Comparison of ENCODE assay signal across 8 cellular contexts in the genomic region with DNA sequence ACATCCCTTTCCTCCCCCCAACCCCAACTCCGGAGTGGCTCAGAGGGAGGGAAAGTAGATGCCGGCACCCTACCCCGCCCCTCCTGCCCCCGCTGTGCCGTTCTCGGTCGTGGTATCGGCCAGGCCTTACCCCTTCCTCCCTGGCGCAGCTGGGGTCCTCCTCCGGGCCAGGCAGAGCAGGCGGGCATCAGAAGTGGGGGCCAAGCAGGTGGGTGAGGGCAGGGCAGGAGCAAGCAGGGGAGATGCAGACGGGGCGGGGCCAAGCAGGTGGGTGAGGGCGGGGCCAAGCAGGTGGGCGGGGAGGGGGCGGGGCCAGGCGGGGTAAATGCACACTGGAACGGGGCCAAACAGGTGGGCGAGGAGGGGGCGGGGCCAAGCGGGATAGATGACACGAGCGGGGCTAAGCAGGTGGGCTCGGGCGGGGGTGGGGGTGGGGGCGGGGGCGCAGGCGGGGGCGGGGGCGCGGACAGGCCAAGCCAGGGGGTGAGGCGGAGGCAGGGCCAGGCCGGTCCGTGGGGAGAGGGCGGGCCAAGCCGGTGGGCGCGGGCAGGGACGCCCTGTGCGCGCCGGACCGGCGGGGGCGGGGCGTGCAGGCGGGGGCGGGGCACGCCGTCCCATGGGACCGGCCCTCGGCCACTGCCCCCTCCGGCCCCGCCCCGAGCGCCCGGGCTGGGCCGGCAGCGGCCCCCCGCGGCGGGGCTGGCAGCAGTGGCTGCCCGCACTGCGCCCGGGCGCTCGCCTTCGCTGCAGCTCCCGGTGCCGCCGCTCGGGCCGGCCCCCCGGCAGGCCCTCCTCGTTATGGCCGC. TPM values are rescaled to one million over a fixed set of nuclear protein-coding genes. Genes with fewer than 3 reads are reported as not detected.
DNase-seq lines count a peak whose midpoint lies in the region; ATAC-seq and TF ChIP-seq lines count a peak whose summit lies in the region.

A gene with protein sequence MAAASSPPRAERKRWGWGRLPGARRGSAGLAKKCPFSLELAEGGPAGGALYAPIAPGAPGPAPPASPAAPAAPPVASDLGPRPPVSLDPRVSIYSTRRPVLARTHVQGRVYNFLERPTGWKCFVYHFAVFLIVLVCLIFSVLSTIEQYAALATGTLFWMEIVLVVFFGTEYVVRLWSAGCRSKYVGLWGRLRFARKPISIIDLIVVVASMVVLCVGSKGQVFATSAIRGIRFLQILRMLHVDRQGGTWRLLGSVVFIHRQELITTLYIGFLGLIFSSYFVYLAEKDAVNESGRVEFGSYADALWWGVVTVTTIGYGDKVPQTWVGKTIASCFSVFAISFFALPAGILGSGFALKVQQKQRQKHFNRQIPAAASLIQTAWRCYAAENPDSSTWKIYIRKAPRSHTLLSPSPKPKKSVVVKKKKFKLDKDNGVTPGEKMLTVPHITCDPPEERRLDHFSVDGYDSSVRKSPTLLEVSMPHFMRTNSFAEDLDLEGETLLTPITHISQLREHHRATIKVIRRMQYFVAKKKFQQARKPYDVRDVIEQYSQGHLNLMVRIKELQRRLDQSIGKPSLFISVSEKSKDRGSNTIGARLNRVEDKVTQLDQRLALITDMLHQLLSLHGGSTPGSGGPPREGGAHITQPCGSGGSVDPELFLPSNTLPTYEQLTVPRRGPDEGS (plus strand): TSS at position 708 of the 806 bp plus-strand sequence. CDS start 91 bp downstream, at position 799.
A gene with protein sequence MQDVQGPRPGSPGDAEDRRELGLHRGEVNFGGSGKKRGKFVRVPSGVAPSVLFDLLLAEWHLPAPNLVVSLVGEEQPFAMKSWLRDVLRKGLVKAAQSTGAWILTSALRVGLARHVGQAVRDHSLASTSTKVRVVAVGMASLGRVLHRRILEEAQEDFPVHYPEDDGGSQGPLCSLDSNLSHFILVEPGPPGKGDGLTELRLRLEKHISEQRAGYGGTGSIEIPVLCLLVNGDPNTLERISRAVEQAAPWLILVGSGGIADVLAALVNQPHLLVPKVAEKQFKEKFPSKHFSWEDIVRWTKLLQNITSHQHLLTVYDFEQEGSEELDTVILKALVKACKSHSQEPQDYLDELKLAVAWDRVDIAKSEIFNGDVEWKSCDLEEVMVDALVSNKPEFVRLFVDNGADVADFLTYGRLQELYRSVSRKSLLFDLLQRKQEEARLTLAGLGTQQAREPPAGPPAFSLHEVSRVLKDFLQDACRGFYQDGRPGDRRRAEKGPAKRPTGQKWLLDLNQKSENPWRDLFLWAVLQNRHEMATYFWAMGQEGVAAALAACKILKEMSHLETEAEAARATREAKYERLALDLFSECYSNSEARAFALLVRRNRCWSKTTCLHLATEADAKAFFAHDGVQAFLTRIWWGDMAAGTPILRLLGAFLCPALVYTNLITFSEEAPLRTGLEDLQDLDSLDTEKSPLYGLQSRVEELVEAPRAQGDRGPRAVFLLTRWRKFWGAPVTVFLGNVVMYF (N-terminal part only) (minus strand): TSS at position 214 of the 806 bp plus-strand sequence. CDS start 21,478 bp downstream, outside the sequence.

- DNase-seq in Daoy (ENCODE audit: low read depth) (peak; percentile 54), NCI-H345 treated with DMSO at 0.1 percent for 48 hours (lab: John Stamatoyannopoulos, UW; ENCODE audit: unreplicated experiment) (peak; percentile 25), activated T-cell treated with anti-CD3 and anti-CD28 coated beads for 48 hours (ENCODE audit: low read depth) (peak; percentile 69), globus pallidus (ENCODE audit: low spot score) (peak; percentile 9), psoas muscle (peak; percentile 44 to 61), ureter (ENCODE audit: low spot score) (peak; percentile 64), lower leg skin (ENCODE audit: low spot score in 2 of 2) (no peak)

- H3K27ac ChIP-seq in psoas muscle, result no peak within 1 kb of the TSS

- ATAC-seq in psoas muscle (peak; percentile 37 to 78 (median 70)), GM21723 (IDR thresholded peaks at IDR 0.05; ENCODE audit: unreplicated experiment) (no peak)

- 0 to 2% (median 2%) methylated on average over 9 to 72 of the region's 76 CpGs for WGBS in psoas muscle, 3 donors
- WGBS in lower leg skin, 2 donors, result 0 to 2% methylated on average over 1 to 9 of the region's 76 CpGs

- H3K9me3 ChIP-seq in psoas muscle, result no peaks in the 10 kb centered on the region

- no peaks in the 10 kb centered on the region for H3K4me1 ChIP-seq in psoas muscle

- no peak for TF ChIP-seq POLR2A in lower leg skin (IDR thresholded peaks at IDR 0.05)

- intact Hi-C loops in psoas muscle (cut with DNase I), result no loop called here
- intact Hi-C loops in lower leg skin (cut with DNase I; ENCODE audit: low total_unique reads), result no loop called here

- TF ChIP-seq CTCF in psoas muscle (IDR thresholded peaks at IDR 0.05) (no peak), lower leg skin (IDR thresholded peaks at IDR 0.05) (no peak)

- H3K36me3 ChIP-seq in psoas muscle (ENCODE audit: insufficient read depth in 1 of 2, low read depth in 1 of 2), result no peaks in the 10 kb centered on the region

- H3K27me3 ChIP-seq in psoas muscle (ENCODE audit: insufficient read depth in 3 of 3, low read length in 2 of 3), result peaks cover 0 to 59% (median 18%) of the 10 kb centered on the region in 3 donors

- H3K4me3 ChIP-seq in psoas muscle (peak within 1 kb of the TSS; percentile 38), lower leg skin (ENCODE audit: low read depth, poor library complexity, severe bottlenecking) (no peak within 1 kb of the TSS)

RNA-seq across cellular contexts. Expression of the first gene that starts in this region (rescaled TPM):
- 0.36 TPM in 1 of 2 replicates, not detected in the other for total RNA-seq in Daoy (2014; rRNA removed; shearing (Covaris generic))
- 1 to 10 TPM; 1.1 to 3.1 (median 1.8) TPM for total RNA-seq in psoas muscle
- polyA plus RNA-seq in psoas muscle, result under 1 TPM; 0.48 to 0.98 (median 0.52) TPM
- total RNA-seq in ureter, result 63.0 TPM
- total RNA-seq in lower leg skin, result 1 to 10 TPM in 3 of 4 donors, under 1 TPM in 1; 0.81 to 2.2 (median 1.6) TPM

RNA-seq across cellular contexts. Expression of the second gene that starts in this region (rescaled TPM):
- total RNA-seq in Daoy (2014; rRNA removed; shearing (Covaris generic)), result 0.11 TPM in 1 of 2 replicates, not detected in the other
- not detected for total RNA-seq in psoas muscle
- not detected for polyA plus RNA-seq in psoas muscle
- 0.60 TPM for total RNA-seq in ureter
- total RNA-seq in lower leg skin, result not detected

Comparison
In these comparisons a context has a peak if more than half of its experiments do, and no peak if none do; other contexts are left out.
1. RNA of the first gene that starts in this region (total RNA-seq): 63.0 TPM in ureter (single experiment); 1.1 to 3.1 TPM in psoas muscle, 0.81 to 2.2 TPM in lower leg skin and 0.36 TPM in Daoy; every median in the first group is over 10 times any median in the second.
2. Peak in DNase-seq in Daoy; RNA of the genes that start here not detected or under 1 TPM.
3. DNase-seq: peak in NCI-H345 treated with DMSO at 0.1 percent for 48 hours (single experiment), activated T-cell treated with anti-CD3 and anti-CD28 coated beads for 48 hours (single experiment), globus pallidus (single experiment), psoas muscle (2 of 2) and ureter (single experiment); none in lower leg skin (0 of 2).